Comparison of ENCODE assay signal across 10 cellular contexts in the genomic region with DNA sequence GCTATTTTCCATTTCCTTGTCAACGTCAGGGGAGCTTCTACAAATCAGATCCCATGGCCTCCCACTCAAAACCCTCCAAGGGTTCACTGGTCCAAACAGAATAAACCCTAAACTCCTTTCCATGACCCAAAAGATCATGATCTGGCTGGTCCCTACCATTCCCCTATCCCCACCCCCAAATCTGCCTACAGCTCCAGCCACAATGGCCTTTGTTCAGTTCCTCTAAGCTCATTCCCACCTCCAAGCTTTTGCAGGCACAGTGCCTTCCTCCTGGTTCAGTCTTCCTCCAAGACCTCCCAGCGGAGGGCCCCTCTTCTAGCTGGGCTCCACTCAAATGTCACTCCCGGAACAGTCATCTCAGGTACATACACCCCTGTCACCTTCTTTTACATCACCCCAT. TPM values are rescaled to one million over a fixed set of nuclear protein-coding genes. Genes with fewer than 3 reads are reported as not detected.
DNase-seq lines count a peak whose midpoint lies in the region; ATAC-seq and TF ChIP-seq lines count a peak whose summit lies in the region.
"Had no signal": no experiment of that assay in that cellular context is flagged by ENCODE, and none has a peak within 500 bp of the region (broad histone marks: within the 10 kb centered on the region; RNA-seq: fewer than 3 reads in every experiment).

No MANE protein-coding gene starts in this region.

- H3K4me1 Mint-ChIP-seq in activated naive CD8-positive, alpha-beta T cell (ENCODE audit: low read depth) = peaks cover 28% of the 10 kb centered on the region
- peaks cover 22% of the 10 kb centered on the region for H3K4me1 Mint-ChIP-seq in activated naive CD8-positive, alpha-beta T cell treated with anti-CD3 and anti-CD28 coated beads for 36 hours
- H3K4me1 Mint-ChIP-seq in stimulated activated memory B cell treated with anti-CD40 and anti-IgM and Interleukin-4, amounts not matched to agents 10 μg/mL and 1 μg/mL and 100 μg/mL, for 72 hours = peaks cover 35% of the 10 kb centered on the region

- peak overlapping the region; percentile 89 for H3K27ac ChIP-seq in cingulate gyrus (ENCODE audit: low read depth, low read length)
- H3K27ac ChIP-seq in muscle layer of duodenum (ENCODE audit: low read length) = no peak overlapping the region
- peak overlapping the region in 2 of 3 donors; percentile 54 to 56 for H3K27ac ChIP-seq in thyroid gland
- H3K27ac ChIP-seq in spleen = no peak overlapping the region

- DNase-seq in activated naive CD8-positive, alpha-beta T cell treated with anti-CD3 and anti-CD28 coated beads for 36 hours = no peak
- no peak for DNase-seq in thyroid gland
- DNase-seq in spleen = no peak
- DNase-seq: effector CD4-positive, alpha-beta T cell had no signal

- 64 to 80% methylated on average over 3 of the region's 3 CpGs for WGBS in thyroid gland, 2 donors
- 39 to 77% (median 66%) methylated on average over 3 of the region's 3 CpGs for WGBS in spleen, 5 donors

- H3K36me3 Mint-ChIP-seq in activated naive CD8-positive, alpha-beta T cell = peaks cover 3% of the 10 kb centered on the region
- no peaks in the 10 kb centered on the region for H3K36me3 Mint-ChIP-seq in activated naive CD8-positive, alpha-beta T cell treated with anti-CD3 and anti-CD28 coated beads for 36 hours
- H3K36me3 Mint-ChIP-seq in stimulated activated memory B cell treated with anti-CD40 and anti-IgM and Interleukin-4, amounts not matched to agents 10 μg/mL and 1 μg/mL and 100 μg/mL, for 72 hours = no peaks in the 10 kb centered on the region

- no peak overlapping the region for H3K27ac Mint-ChIP-seq in activated naive CD8-positive, alpha-beta T cell
- H3K27ac Mint-ChIP-seq in activated naive CD8-positive, alpha-beta T cell treated with anti-CD3 and anti-CD28 coated beads for 36 hours = no peak overlapping the region
- no peak overlapping the region for H3K27ac Mint-ChIP-seq in stimulated activated memory B cell treated with anti-CD40 and anti-IgM and Interleukin-4, amounts not matched to agents 10 μg/mL and 1 μg/mL and 100 μg/mL, for 72 hours

- H3K4me1 ChIP-seq in muscle layer of duodenum (ENCODE audit: control insufficient read depth in 1 of 2, insufficient read depth in 2 of 2, low read length in 2 of 2) (peaks cover 0 to 24% of the 10 kb centered on the region in 2 donors), thyroid gland (peaks cover 12 to 15% of the 10 kb centered on the region in 2 donors), spleen (peaks cover 19 to 38% (median 34%) of the 10 kb centered on the region in 6 donors)

- H3K27me3 ChIP-seq in muscle layer of duodenum (ENCODE audit: low read depth, low read length) = no peaks in the 10 kb centered on the region
- H3K27me3 ChIP-seq in thyroid gland = no peaks in the 10 kb centered on the region
- H3K27me3 ChIP-seq in spleen (replicated peaks in 1 of 7) = peaks cover 0 to 63% (median 31%) of the 10 kb centered on the region in 7 donors

- ATAC-seq in stimulated activated memory B cell treated with anti-CD40 and anti-IgM and Interleukin-4, amounts not matched to agents 10 μg/mL and 1 μg/mL and 100 μg/mL, for 72 hours = no peak
- ATAC-seq in GM21526 (IDR thresholded peaks at IDR 0.05; ENCODE audit: low FRiP score, unreplicated experiment) = no peak
- ATAC-seq: SK-N-SH treated with all-trans-retinoic acid at 6 μM for 48 hours had no signal

- H3K9me3 ChIP-seq in muscle layer of duodenum (ENCODE audit: control insufficient read depth in 1 of 2, low read length in 2 of 2) (no peaks in the 10 kb centered on the region), thyroid gland (no peaks in the 10 kb centered on the region), spleen (no peaks in the 10 kb centered on the region)

- peak overlapping the region; percentile 64 for H3K4me3 Mint-ChIP-seq in activated naive CD8-positive, alpha-beta T cell
- H3K4me3 Mint-ChIP-seq in activated naive CD8-positive, alpha-beta T cell treated with anti-CD3 and anti-CD28 coated beads for 36 hours = no peak overlapping the region
- no peak overlapping the region for H3K4me3 Mint-ChIP-seq in stimulated activated memory B cell treated with anti-CD40 and anti-IgM and Interleukin-4, amounts not matched to agents 10 μg/mL and 1 μg/mL and 100 μg/mL, for 72 hours

- intact Hi-C loops in thyroid gland (cut with DNase I) = loop anchor here (5.0 kb wide), 1 partner anchor 165 kb away; a partner anchor contains a TSS
- intact Hi-C loops in spleen (cut with DNase I; ENCODE audit: low total_unique reads) = no loop called here

- peak overlapping the region; percentile 43 to 75 for H3K4me3 ChIP-seq in muscle layer of duodenum (ENCODE audit: low read depth in 1 of 2, low read length in 2 of 2)
- peak overlapping the region in 1 of 3 donors; percentile 76 for H3K4me3 ChIP-seq in thyroid gland (replicated peaks in 1 of 3)
- H3K4me3 ChIP-seq in spleen = peak overlapping the region in 1 of 8 donors; percentile 70

- no peak for TF ChIP-seq POLR2A in thyroid gland (IDR thresholded peaks at IDR 0.05)
- TF ChIP-seq POLR2A in spleen (IDR thresholded peaks at IDR 0.05) = no peak

- H3K36me3 ChIP-seq in muscle layer of duodenum (ENCODE audit: control insufficient read depth in 1 of 2, insufficient read depth in 2 of 2, low read length in 2 of 2) (no peaks in the 10 kb centered on the region), thyroid gland (no peaks in the 10 kb centered on the region), spleen (no peaks in the 10 kb centered on the region)

- peaks cover 19% of the 10 kb centered on the region for H3K27me3 Mint-ChIP-seq in activated naive CD8-positive, alpha-beta T cell
- H3K27me3 Mint-ChIP-seq in activated naive CD8-positive, alpha-beta T cell treated with anti-CD3 and anti-CD28 coated beads for 36 hours = peaks cover 53% of the 10 kb centered on the region
- H3K27me3 Mint-ChIP-seq in stimulated activated memory B cell treated with anti-CD40 and anti-IgM and Interleukin-4, amounts not matched to agents 10 μg/mL and 1 μg/mL and 100 μg/mL, for 72 hours = peaks cover 58% of the 10 kb centered on the region

- H3K9me3 Mint-ChIP-seq in activated naive CD8-positive, alpha-beta T cell (ENCODE audit: low read depth) = no peaks in the 10 kb centered on the region
- no peaks in the 10 kb centered on the region for H3K9me3 Mint-ChIP-seq in activated naive CD8-positive, alpha-beta T cell treated with anti-CD3 and anti-CD28 coated beads for 36 hours
- H3K9me3 Mint-ChIP-seq in stimulated activated memory B cell treated with anti-CD40 and anti-IgM and Interleukin-4, amounts not matched to agents 10 μg/mL and 1 μg/mL and 100 μg/mL, for 72 hours = no peaks in the 10 kb centered on the region

- TF ChIP-seq CTCF in thyroid gland (IDR thresholded peaks at IDR 0.05) (no peak), spleen (IDR thresholded peaks at IDR 0.05 in 8 of 11, conservative IDR thresholded peaks at IDR 0.05 in 3 of 11) (no peak)

RNA-seq across cellular contexts. Expression of a gene that starts 2.0 kb away (rescaled TPM):
- total RNA-seq in activated naive CD8-positive, alpha-beta T cell treated with anti-CD3 and anti-CD28 coated beads for 36 hours = under 1 TPM; 0.14 to 0.30 TPM
- total RNA-seq in thyroid gland (10 to 100 TPM; 19.9 to 34.1 (median 27.7) TPM), spleen (1 to 10 TPM; 4.0 to 8.6 (median 7.2) TPM)
- polyA plus RNA-seq in spleen = 1 to 10 TPM; 5.1 to 6.5 (median 5.8) TPM

Comparison
In these comparisons a context has a peak if more than half of its experiments do, and no peak if none do; other contexts are left out.
1. H3K27ac ChIP-seq: peak in cingulate gyrus (single experiment) and thyroid gland (2 of 3); none in muscle layer of duodenum (single experiment) and spleen (0 of 8).